In the genomic region with DNA sequence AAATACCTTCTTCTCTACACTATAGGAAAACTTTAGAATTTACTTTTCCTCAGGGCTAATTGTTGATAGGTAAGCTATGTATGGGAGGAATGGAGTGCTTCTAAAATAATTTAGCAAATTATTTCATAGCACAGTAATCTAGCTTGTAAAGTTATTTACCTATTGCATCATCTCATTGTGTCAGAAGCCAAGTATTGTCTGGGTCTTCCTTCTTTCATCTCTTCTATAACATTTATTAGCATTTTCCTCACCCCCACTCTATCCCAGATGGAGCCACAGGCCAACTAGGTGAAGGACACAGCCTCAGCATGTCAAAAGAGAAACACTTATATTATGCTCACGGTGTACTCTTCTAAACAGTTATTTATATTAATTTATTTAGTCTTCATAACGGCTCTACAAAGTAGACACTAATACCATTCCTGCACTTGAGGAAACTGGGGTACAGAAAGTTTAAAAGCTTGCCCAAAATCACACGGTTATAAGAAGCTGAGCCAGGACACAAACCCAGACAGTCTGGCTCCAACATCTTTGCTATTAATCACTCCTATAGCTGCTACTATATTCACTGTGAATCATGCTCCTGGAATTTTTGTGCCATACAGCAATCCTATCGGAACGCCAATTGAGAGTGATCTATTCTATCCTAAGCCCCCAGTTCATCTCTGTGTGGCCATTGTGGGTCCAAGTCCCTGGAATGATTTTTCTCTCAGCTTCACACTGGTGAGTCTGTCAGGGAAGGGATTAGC, we compare ENCODE assay signal across 20 cellular contexts. TPM values are rescaled to one million over a fixed set of nuclear protein-coding genes. Genes with fewer than 3 reads are reported as not detected.
DNase-seq lines count a peak whose midpoint lies in the region; TF ChIP-seq lines count a peak whose summit lies in the region.
"Had no signal": no experiment of that assay in that cellular context is flagged by ENCODE, and none has a peak within 500 bp of the region (broad histone marks: within the 10 kb centered on the region; RNA-seq: fewer than 3 reads in every experiment).

No MANE protein-coding gene starts in this region.

- H3K9me3 ChIP-seq in sigmoid colon (no peaks in the 10 kb centered on the region), vagina (no peaks in the 10 kb centered on the region)
- H3K9me3 ChIP-seq: gastrocnemius medialis had no signal

- DNase-seq in GM03348 (ENCODE audit: low spot score) (peak; percentile 24), OCI-M1 (lab: John Stamatoyannopoulos, UW) (peak; percentile 58), brain microvascular endothelial cell (peak; percentile 18), non-pigmented ciliary epithelial cell (ENCODE audit: low read depth) (peak; percentile 26), LoVo (ENCODE audit: low spot score) (no peak), sigmoid colon (no peak), NCI-H1417 (lab: John Stamatoyannopoulos, UW) (no peak), vagina (ENCODE audit: extremely low spot score in 2 of 2) (no peak)
- DNase-seq: activated CD4-positive, alpha-beta T cell treated with anti-CD3 and anti-CD28 coated beads, Interleukin-2, amount 10 ng/mL, durations not matched to agents 24 days and 14 days; activated naive CD4-positive, alpha-beta T cell treated with anti-CD3 and anti-CD28 coated beads, Interleukin-2, amount 50 U/mL, for 16 hours; DMS 273 treated with DMSO at 0.1 percent for 48 hours; gastrocnemius medialis; NCI-H2081; NCI-H748 treated with DMSO at 0.1 percent for 48 hours; stimulated activated CD4-positive, alpha-beta T cell treated with anti-CD3 and anti-CD28 coated beads, Interleukin-2, amount 100 ng/mL, for 24 hours had no signal

- TF ChIP-seq CTCF in brain microvascular endothelial cell (IDR thresholded peaks at IDR 0.05; ENCODE audit: low read depth, low read length, missing control alignments) (no peak), sigmoid colon (IDR thresholded peaks at IDR 0.05) (no peak), vagina (IDR thresholded peaks at IDR 0.05) (no peak)

- TF ChIP-seq EP300 in sigmoid colon (IDR thresholded peaks at IDR 0.05), result no peak

- intact Hi-C loops in sigmoid colon (cut with DNase I) (no loop called here), vagina (cut with DNase I) (no loop called here)

- no peaks in the 10 kb centered on the region for H3K27me3 ChIP-seq in brain microvascular endothelial cell (replicated peaks)
- no peaks in the 10 kb centered on the region for H3K27me3 ChIP-seq in sigmoid colon
- no peaks in the 10 kb centered on the region for H3K27me3 ChIP-seq in vagina
- H3K27me3 ChIP-seq: BLaER1 treated with 17β-estradiol and CSF1 and Interleukin-3, amounts not matched to agents 10 nM and 100 nM; gastrocnemius medialis; right atrium auricular region had no signal

- H3K27ac ChIP-seq in brain microvascular endothelial cell, result no peak overlapping the region
- H3K27ac ChIP-seq in sigmoid colon, result no peak overlapping the region
- no peak overlapping the region for H3K27ac ChIP-seq in vagina
- H3K27ac ChIP-seq: BLaER1 treated with 17β-estradiol and CSF1 and Interleukin-3, amounts not matched to agents 10 nM and 100 nM; gastrocnemius medialis; right atrium auricular region had no signal

- H3K36me3 ChIP-seq in brain microvascular endothelial cell (replicated peaks), result no peaks in the 10 kb centered on the region
- H3K36me3 ChIP-seq in sigmoid colon, result no peaks in the 10 kb centered on the region
- no peaks in the 10 kb centered on the region for H3K36me3 ChIP-seq in vagina
- H3K36me3 ChIP-seq: BLaER1 treated with 17β-estradiol and CSF1 and Interleukin-3, amounts not matched to agents 10 nM and 100 nM; gastrocnemius medialis; right atrium auricular region had no signal

- H3K4me3 ChIP-seq in brain microvascular endothelial cell (ENCODE audit: low read depth, low read length), result no peak overlapping the region
- H3K4me3 ChIP-seq in sigmoid colon, result no peak overlapping the region
- H3K4me3 ChIP-seq in vagina, result no peak overlapping the region
- H3K4me3 ChIP-seq: BLaER1 treated with 17β-estradiol and CSF1 and Interleukin-3, amounts not matched to agents 10 nM and 100 nM; gastrocnemius medialis; right atrium auricular region had no signal

- 66 to 78% methylated on average over 5 of the region's 5 CpGs for WGBS in sigmoid colon, 2 donors

- H3K4me1 ChIP-seq in sigmoid colon (no peaks in the 10 kb centered on the region), vagina (no peaks in the 10 kb centered on the region)
- H3K4me1 ChIP-seq: BLaER1 treated with 17β-estradiol and CSF1 and Interleukin-3, amounts not matched to agents 10 nM and 100 nM; gastrocnemius medialis; right atrium auricular region had no signal

- TF ChIP-seq POLR2A in sigmoid colon (IDR thresholded peaks at IDR 0.05) (no peak), vagina (IDR thresholded peaks at IDR 0.05) (no peak)

- in situ Hi-C loops in brain microvascular endothelial cell (cut with HindIII; ENCODE audit: low pct_ligation_motif_present, low sequenced_read_pairs), result no loop called here

RNA-seq across cellular contexts. Expression of a gene that starts 43.1 kb away (rescaled TPM):
- total RNA-seq in sigmoid colon, result not detected
- polyA plus RNA-seq in sigmoid colon, result not detected
- total RNA-seq in vagina, result not detected
- total RNA-seq: activated CD4-positive, alpha-beta T cell treated with anti-CD3 and anti-CD28 coated beads, Interleukin-2, amount 10 ng/mL, durations not matched to agents 24 days and 14 days; gastrocnemius medialis; mesenteric fat pad; right atrium auricular region; temporal lobe had no signal
- polyA plus RNA-seq: neural cell had no signal

RNA-seq across cellular contexts. Expression of a gene that starts 53.2 kb away (rescaled TPM):
- total RNA-seq in sigmoid colon (not detected), vagina (not detected)
- polyA plus RNA-seq in sigmoid colon, result not detected
- total RNA-seq: activated CD4-positive, alpha-beta T cell treated with anti-CD3 and anti-CD28 coated beads, Interleukin-2, amount 10 ng/mL, durations not matched to agents 24 days and 14 days; gastrocnemius medialis; mesenteric fat pad; right atrium auricular region; temporal lobe had no signal
- polyA plus RNA-seq: neural cell had no signal

Comparison
In these comparisons a context has a peak if more than half of its experiments do, and no peak if none do; other contexts are left out.
1. DNase-seq: peak in GM03348 (single experiment), OCI-M1 (single experiment), brain microvascular endothelial cell (single experiment) and non-pigmented ciliary epithelial cell (single experiment); none in LoVo (single experiment), sigmoid colon (single experiment), NCI-H1417 (0 of 3) and vagina (0 of 2).